ENCODE assay signal across 1 cellular context in genomic region chr19:31675187-31675913, GRCh38.
TF ChIP-seq lines count a peak whose summit lies in the region.

No MANE protein-coding gene starts in this region.

TF ChIP-seq in IMR-90, 13 proteins besides CTCF, POLR2A, EP300 and RAD21 (continued from another document):
- TF ChIP-seq, protein P1, sequence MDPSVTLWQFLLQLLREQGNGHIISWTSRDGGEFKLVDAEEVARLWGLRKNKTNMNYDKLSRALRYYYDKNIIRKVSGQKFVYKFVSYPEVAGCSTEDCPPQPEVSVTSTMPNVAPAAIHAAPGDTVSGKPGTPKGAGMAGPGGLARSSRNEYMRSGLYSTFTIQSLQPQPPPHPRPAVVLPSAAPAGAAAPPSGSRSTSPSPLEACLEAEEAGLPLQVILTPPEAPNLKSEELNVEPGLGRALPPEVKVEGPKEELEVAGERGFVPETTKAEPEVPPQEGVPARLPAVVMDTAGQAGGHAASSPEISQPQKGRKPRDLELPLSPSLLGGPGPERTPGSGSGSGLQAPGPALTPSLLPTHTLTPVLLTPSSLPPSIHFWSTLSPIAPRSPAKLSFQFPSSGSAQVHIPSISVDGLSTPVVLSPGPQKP (IDR thresholded peaks at IDR 0.05; ENCODE audit: borderline replicate concordance, low read depth, low read length) = no peak
- no peak for TF ChIP-seq CHD1 (IDR thresholded peaks at IDR 0.05; ENCODE audit: low read depth, low read length)
TF ChIP-seq in IMR-90: peak in this region for 0.
